28 cellular contexts compared by ENCODE assay signal in the genomic region with DNA sequence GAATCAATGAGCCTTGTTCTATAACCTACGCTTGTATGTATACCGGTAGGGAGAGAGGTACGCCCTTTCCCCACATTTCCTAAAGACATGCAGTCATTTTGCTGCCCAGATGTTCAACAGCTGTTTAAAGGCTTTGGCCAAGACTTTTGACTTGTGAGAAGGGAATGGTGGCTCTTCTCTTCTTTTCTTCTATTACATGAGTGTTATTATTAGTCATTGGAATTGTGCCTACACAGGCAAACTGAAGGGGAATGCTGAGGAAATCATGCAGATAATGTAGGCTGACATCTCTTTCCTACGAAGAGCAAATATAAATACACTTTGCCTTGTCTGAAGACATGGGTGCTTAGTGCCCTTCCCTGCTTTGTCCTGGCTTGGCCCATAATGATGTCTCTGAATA.
"Had no signal": no experiment of that assay in that cellular context is flagged by ENCODE, and none has a peak within 500 bp of the region (broad histone marks: within the 10 kb centered on the region; RNA-seq: fewer than 3 reads in every experiment).

No MANE protein-coding gene starts in this region.

- H3K4me2 ChIP-seq: PC-9 had no signal

- H3K27ac ChIP-seq: cardiac muscle cell, PC-9 had no signal

- DNase-seq: activated CD4-positive, alpha-beta T cell treated with anti-CD3 and anti-CD28 coated beads, Interleukin-2, amount 10 ng/mL, durations not matched to agents 24 days and 14 days; activated CD4-positive, alpha-beta T cell treated with anti-CD3 and anti-CD28 coated beads, Interleukin-2, amount 50 U/mL, for 4 hours; activated CD8-positive, alpha-beta T cell treated with anti-CD3 and anti-CD28 coated beads for 36 hours; activated effector memory CD4-positive, alpha-beta T cell treated with anti-CD3 and anti-CD28 coated beads, Interleukin-2, amount 50 U/mL, for 16 hours; activated naive CD4-positive, alpha-beta T cell; activated naive CD4-positive, alpha-beta T cell treated with anti-CD3 and anti-CD28 coated beads, Interleukin-2, amount 50 U/mL, for 16 hours; activated naive CD8-positive, alpha-beta T cell treated with anti-CD3 and anti-CD28 coated beads for 36 hours; activated T-cell treated with anti-CD3 and anti-CD28 coated beads, Interleukin-2, amount 50 U/mL, for 1 hour; activated T-cell treated with anti-CD3 and anti-CD28 coated beads, Interleukin-2, amount 50 U/mL, for 72 hours; amniotic stem cell; aorta; NCI-H1092 treated with DMSO at 0.1 percent for 48 hours; NCI-H1417; NCI-H146; NCI-H187; NCI-H2029 treated with DMSO at 0.1 percent for 48 hours; NCI-H2107; NCI-H2171; NCI-H510A; NCI-H526; NCI-H748 treated with DMSO at 0.1 percent for 48 hours; PC-9; Right ventricle myocardium superior; SW 1271 had no signal

- H3K4me3 ChIP-seq: cardiac muscle cell, PC-9 had no signal

- H3K27me3 ChIP-seq: cardiac muscle cell had no signal

- ATAC-seq: activated CD8-positive, alpha-beta T cell treated with anti-CD3 and anti-CD28 coated beads for 36 hours; activated T-cell treated with anti-CD3 and anti-CD28 coated beads, Interleukin-2, amount 50 U/mL, for 72 hours; activated T-helper 17 cell treated with anti-CD3 and anti-CD28 coated beads, Interleukin-2, amount 50 U/mL, for 72 hours had no signal

- FAIRE-seq: RCC 7860, TTC549 had no signal

- H2AFZ ChIP-seq: PC-9 had no signal
